1 cellular context compared by ENCODE assay signal in genomic region chr7:151043449-151043848, GRCh38. TPM values are rescaled to one million over a fixed set of nuclear protein-coding genes. Genes with fewer than 3 reads are reported as not detected.
"Had no signal": no experiment of that assay in that cellular context is flagged by ENCODE, and none has a peak within 500 bp of the region (broad histone marks: within the 10 kb centered on the region; RNA-seq: fewer than 3 reads in every experiment).

No MANE protein-coding gene starts in this region.

RNA-seq across cellular contexts. Expression of gene ATG9B, which starts 19.2 kb away (rescaled TPM):
- total RNA-seq: GM23248 had no signal
